Comparison of ENCODE assay signal across 1 cellular context in genomic region chr19:47113446-47114348, GRCh38.
TF ChIP-seq lines count a peak whose summit lies in the region.

ZC3H4 (minus strand) TSS chr19:47113776; CDS start chr19:47112584, 1,192 bp downstream.

TF ChIP-seq in K562, 482 proteins besides CTCF, POLR2A, EP300 and RAD21 (continued from another document and continues in another):
- TF ChIP-seq MTA1 (IDR thresholded peaks at IDR 0.05; ENCODE audit: borderline replicate concordance) (peak; percentile 83), DPF2 (IDR thresholded peaks at IDR 0.05) (peak; percentile 81), TRIM24 (IDR thresholded peaks at IDR 0.05) (peak in 1 of 2 experiments; percentile 34; a peak in 1 of 4 replicates), CREB3 (tag; conservative IDR thresholded peaks at IDR 0.05; ENCODE audit: low read depth) (0 out of 2 replicates have a peak, but pooled peaks have one; percentile 57), ZBTB12 (CRISPR knock-in tag; IDR thresholded peaks at IDR 0.05) (peak; percentile 84), ZNF584 (CRISPR knock-in tag; IDR thresholded peaks at IDR 0.05; ENCODE audit: low read depth) (no peak; the same call in 1 of the 2 replicates), NKRF (IDR thresholded peaks at IDR 0.05; ENCODE audit: borderline replicate concordance) (peak; percentile 71), PHF8 (IDR thresholded peaks at IDR 0.05; ENCODE audit: borderline replicate concordance, low read length) (peak; percentile 41; the same call in 1 of the 2 replicates), PHF20 (IDR thresholded peaks at IDR 0.05; ENCODE audit: partially characterized antibody) (peak; percentile 63), LEF1 (IDR thresholded peaks at IDR 0.05) (no peak), KLF16 (IDR thresholded peaks at IDR 0.05) (no peak), LARP7 (IDR thresholded peaks at IDR 0.05) (peak; percentile 65), TAF1 (IDR thresholded peaks at IDR 0.05; ENCODE audit: control insufficient read depth, extremely low read depth, insufficient read depth, low read length, severe bottlenecking) (peak; percentile 59), MXD1 (CRISPR knock-in tag; IDR thresholded peaks at IDR 0.05; ENCODE audit: borderline replicate concordance, poor library complexity, severe bottlenecking) (no peak), SMARCE1 (IDR thresholded peaks at IDR 0.05) (peak; percentile 36; the same call in 1 of the 2 replicates), GTF2F1 (IDR thresholded peaks at IDR 0.05; ENCODE audit: low read depth, low read length) (no peak), ATF1 (CRISPR knock-in tag; IDR thresholded peaks at IDR 0.05) (peak; percentile 76), ATF1 (tag; IDR thresholded peaks at IDR 0.05) (peak; percentile 99), SOX6 (IDR thresholded peaks at IDR 0.05) (no peak), GTF2B (IDR thresholded peaks at IDR 0.05; ENCODE audit: extremely low read depth, insufficient read length) (no peak), PTRF (tag; IDR thresholded peaks at IDR 0.05) (0 out of 2 replicates have a peak, but pooled peaks have one; percentile 17), MAZ (CRISPR knock-in tag; conservative IDR thresholded peaks at IDR 0.05 in 1 of 2, IDR thresholded peaks at IDR 0.05 in 1 of 2) (no peak), MGA (IDR thresholded peaks at IDR 0.05) (no peak), SMARCC2 (IDR thresholded peaks at IDR 0.05; ENCODE audit: low read depth) (peak; percentile 76; the same call in 1 of the 2 replicates), SMARCA5 (IDR thresholded peaks at IDR 0.05) (peak; percentile 59; the same call in 1 of the 2 replicates), HNRNPH1 (optimal IDR thresholded peaks at IDR 0.05; ENCODE audit: low read depth, low read length) (no peak), NR2F6 (CRISPR knock-in tag; IDR thresholded peaks at IDR 0.05) (peak; percentile 10; the same call in 1 of the 2 replicates), FIP1L1 (IDR thresholded peaks at IDR 0.05; ENCODE audit: low read depth, low read length, poor library complexity, severe bottlenecking) (no peak), TRIM25 (IDR thresholded peaks at IDR 0.05; ENCODE audit: borderline replicate concordance) (peak; percentile 67; the same call in 1 of the 2 replicates), GATA2 (CRISPR knock-in tag; IDR thresholded peaks at IDR 0.05) (no peak), ARNT (IDR thresholded peaks at IDR 0.05) (peak in 1 of 2 experiments; percentile 30; a peak in 2 of 4 replicates), FOXK1 (CRISPR knock-in tag; IDR thresholded peaks at IDR 0.05; ENCODE audit: borderline replicate concordance) (peak; percentile 50; the same call in 1 of the 2 replicates), ZNF134 (CRISPR knock-in tag; conservative IDR thresholded peaks at IDR 0.05) (0 out of 2 replicates have a peak, but pooled peaks have one; percentile 35), HBP1 (CRISPR knock-in tag; IDR thresholded peaks at IDR 0.05) (0 out of 2 replicates have a peak, but pooled peaks have one; percentile 89), CREB1 (IDR thresholded peaks at IDR 0.05) (peak; percentile 93), CREB1 (CRISPR knock-in tag; IDR thresholded peaks at IDR 0.05) (peak; percentile 94), STAT5A (IDR thresholded peaks at IDR 0.05; ENCODE audit: borderline replicate concordance, low read length) (no peak), VEZF1 (CRISPR knock-in tag; IDR thresholded peaks at IDR 0.05) (no peak; the same call in 1 of the 2 replicates)
